Comparison of ENCODE assay signal across 13 cellular contexts in the genomic region with DNA sequence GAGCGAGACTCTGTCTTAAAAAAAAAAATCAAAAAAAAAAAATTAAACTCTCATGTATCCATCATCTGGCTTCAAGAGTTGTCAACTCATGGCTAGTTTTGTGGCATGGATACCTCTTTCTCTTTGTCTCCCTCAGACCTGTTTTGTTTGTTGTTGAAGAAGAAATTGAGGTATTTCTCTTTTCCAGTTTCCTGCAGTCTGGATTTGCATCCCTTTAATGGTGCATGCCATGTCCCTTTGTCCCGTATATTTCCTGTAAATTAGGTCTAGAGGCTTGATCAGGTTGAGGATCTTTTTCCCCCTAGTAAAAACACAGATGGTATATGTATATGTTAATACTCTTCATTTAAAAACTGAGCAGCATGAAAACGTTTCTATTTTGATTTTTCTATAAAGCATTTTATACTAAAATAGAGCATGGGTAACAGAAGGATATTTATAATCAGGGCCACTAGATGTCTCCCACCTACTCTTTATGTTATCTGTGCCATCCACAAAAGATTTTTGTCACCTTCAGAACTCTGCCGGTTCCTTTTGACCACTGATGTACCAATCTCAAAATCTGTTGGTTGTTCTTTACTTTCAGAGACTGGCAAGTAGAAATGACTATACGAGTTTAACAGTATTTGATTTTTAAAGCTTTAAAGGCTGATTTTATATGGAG.
DNase-seq lines count a peak whose midpoint lies in the region; ATAC-seq and TF ChIP-seq lines count a peak whose summit lies in the region.
"Had no signal": no experiment of that assay in that cellular context is flagged by ENCODE, and none has a peak within 500 bp of the region (broad histone marks: within the 10 kb centered on the region; RNA-seq: fewer than 3 reads in every experiment).

No MANE protein-coding gene starts in this region.

- no peak overlapping the region for H3K4me2 ChIP-seq in DND-41 (ENCODE audit: insufficient read depth, low read length)
- H3K4me2 ChIP-seq in IMR-90 (ENCODE audit: low read depth, low read length), result no peak overlapping the region

- BruUV-seq in IMR-90 (replicated peaks; lab: Mats Ljungman, UMichigan), result no TSS peak

- TF ChIP-seq POLR2A in IMR-90 (IDR thresholded peaks at IDR 0.05; ENCODE audit: low read depth, low read length), result no peak

- WGBS in IMR-90 (ENCODE audit: extremely low coverage in 2 of 2, insufficient read length in 1 of 2), 2 experiments, result no CpG with 5 or more reads among the region's 5 CpGs

- H3K9ac ChIP-seq in DND-41 (ENCODE audit: low read depth, low read length), result no peak overlapping the region
- H3K9ac ChIP-seq in IMR-90 (ENCODE audit: low read depth, low read length), result no peak overlapping the region

- in situ Hi-C loops in IMR-90 (cut with MboI; ENCODE audit: low sequenced_read_pairs), result no loop called here

- no peak overlapping the region for H3K23ac ChIP-seq in IMR-90 (ENCODE audit: low read depth, low read length)

- H3K14ac ChIP-seq in IMR-90 (replicated peaks; ENCODE audit: low read depth, low read length), result no peak overlapping the region

- CTCF ChIA-PET in IMR-90 (lab: Yijun Ruan, JAX), result interaction anchor here (0.6 kb wide), 1 partner anchor 10 kb away, joined by 7 read pairs; no protein-coding TSS in a partner anchor

- H3K27ac ChIP-seq in DND-41 (ENCODE audit: low read length), result no peak overlapping the region
- H3K27ac ChIP-seq in IMR-90 (ENCODE audit: insufficient read depth, low read length), result no peak overlapping the region
- no peak overlapping the region for H3K27ac ChIP-seq in WERI-Rb-1
- H3K27ac ChIP-seq: coronary artery, SK-N-MC had no signal

- H3K9me1 ChIP-seq in IMR-90 (ENCODE audit: insufficient read depth, low read length), result no peaks in the 10 kb centered on the region

- H3K9me3 ChIP-seq in DND-41 (ENCODE audit: insufficient read depth, low read length, severe bottlenecking), result no peaks in the 10 kb centered on the region
- no peaks in the 10 kb centered on the region for H3K9me3 ChIP-seq in IMR-90 (ENCODE audit: control insufficient read depth, insufficient read depth, low read length)
- H3K9me3 ChIP-seq in WERI-Rb-1 (ENCODE audit: severe bottlenecking), result no peaks in the 10 kb centered on the region
- H3K9me3 ChIP-seq in mucosa of descending colon, result no peaks in the 10 kb centered on the region

- H3K4me1 ChIP-seq in DND-41 (ENCODE audit: insufficient read depth, low read length) (no peaks in the 10 kb centered on the region), IMR-90 (ENCODE audit: control insufficient read depth, insufficient read depth, low read length) (no peaks in the 10 kb centered on the region), mucosa of descending colon (ENCODE audit: low read depth) (no peaks in the 10 kb centered on the region)

- no peak overlapping the region for H2BK5ac ChIP-seq in IMR-90 (ENCODE audit: low read depth, low read length, poor library complexity, severe bottlenecking)

- H3K36me3 ChIP-seq in DND-41 (ENCODE audit: insufficient read depth, low read length) (peaks cover 12% of the 10 kb centered on the region), IMR-90 (ENCODE audit: control insufficient read depth, insufficient read depth, low read length) (peaks cover 1% of the 10 kb centered on the region), WERI-Rb-1 (no peaks in the 10 kb centered on the region), mucosa of descending colon (ENCODE audit: low read depth) (no peaks in the 10 kb centered on the region)

- intact Hi-C loops in IMR-90 (cut with micrococcal nuclease), result no loop called here
- intact Hi-C loops in mucosa of descending colon (cut with DNase I, micrococcal nuclease), result no loop called here
- intact Hi-C loops in left cardiac atrium (cut with DNase I), result no loop called here

- H3K79me2 ChIP-seq in DND-41 (ENCODE audit: insufficient read depth, low read length), result no peaks in the 10 kb centered on the region

- H4K91ac ChIP-seq in IMR-90 (ENCODE audit: insufficient read depth, low read depth, low read length), result no peak overlapping the region

- dilution Hi-C loops in IMR-90 (cut with HindIII; ENCODE audit: low sequenced_read_pairs, unreplicated experiment), result no loop called here

- no peak overlapping the region for H3K4ac ChIP-seq in IMR-90 (ENCODE audit: low read depth, low read length)

- H2BK20ac ChIP-seq in IMR-90 (ENCODE audit: low read depth, low read length), result no peak overlapping the region

- H2BK120ac ChIP-seq in IMR-90 (ENCODE audit: low read depth, low read length), result no peak overlapping the region

- no peaks in the 10 kb centered on the region for H3K27me3 ChIP-seq in DND-41 (ENCODE audit: insufficient read depth, low read length, poor library complexity)
- no peaks in the 10 kb centered on the region for H3K27me3 ChIP-seq in IMR-90 (ENCODE audit: control insufficient read depth, insufficient read depth, low read length)
- H3K27me3 ChIP-seq in WERI-Rb-1 (ENCODE audit: insufficient read depth, low read depth, severe bottlenecking), result no peaks in the 10 kb centered on the region

- ATAC-seq in DND-41 (ENCODE audit: insufficient read depth, low read depth) (no peak), IMR-90 (ENCODE audit: low read depth) (no peak), SK-N-SH treated with all-trans-retinoic acid at 6 μM for 48 hours (peak; percentile 42; the same call in 1 of the 3 replicates), mucosa of descending colon (no peak), left cardiac atrium (no peak)
- ATAC-seq: right cardiac atrium; stimulated activated memory B cell treated with anti-CD40 and anti-IgM and Interleukin-4, amounts not matched to agents 10 μg/mL and 1 μg/mL and 100 μg/mL, for 72 hours had no signal

- no peak overlapping the region for H3K18ac ChIP-seq in IMR-90 (ENCODE audit: low read depth, low read length)

- peaks cover 9 to 12% of the 10 kb centered on the region in 2 experiments; a peak in 2 of 4 replicates for H3K79me1 ChIP-seq in IMR-90 (ENCODE audit: low read depth in 1 of 2, low read length in 2 of 2)

- H2AK9ac ChIP-seq in IMR-90 (replicated peaks; ENCODE audit: low read depth, low read length, poor library complexity), result no peak overlapping the region

- H4K8ac ChIP-seq in IMR-90 (ENCODE audit: low read depth in 2 of 2, low read length in 2 of 2), result no peak overlapping the region

- POLR2A ChIA-PET in IMR-90 (lab: Charles Lee; ENCODE audit: unreplicated experiment), result no interaction called here

- no peak overlapping the region for H3K56ac ChIP-seq in IMR-90 (ENCODE audit: extremely low read depth, insufficient read depth, low read length)

- no peaks in the 10 kb centered on the region for H4K20me1 ChIP-seq in DND-41 (ENCODE audit: insufficient read depth, low read length)
- no peaks in the 10 kb centered on the region; the same call in 1 of the 2 replicates for H4K20me1 ChIP-seq in IMR-90 (ENCODE audit: insufficient read depth, low read length)

- no peak overlapping the region for H2AK5ac ChIP-seq in IMR-90 (ENCODE audit: low read depth, low read length)

- no peak overlapping the region for H4K5ac ChIP-seq in IMR-90 (ENCODE audit: low read depth, low read length)

- no peak overlapping the region for H2BK15ac ChIP-seq in IMR-90 (ENCODE audit: low read depth, low read length)

- TF ChIP-seq RAD21 in IMR-90 (IDR thresholded peaks at IDR 0.05; ENCODE audit: low read length), result 0 out of 2 replicates have a peak, but pooled peaks have one; percentile 3

- H3K4me3 ChIP-seq in DND-41 (ENCODE audit: low read depth in 1 of 2, low read length in 2 of 2) (no peak overlapping the region), IMR-90 (ENCODE audit: insufficient read depth, low read depth, low read length) (no peak overlapping the region), WERI-Rb-1 (ENCODE audit: low read depth, low read length) (no peak overlapping the region), mucosa of descending colon (no peak overlapping the region)
- H3K4me3 ChIP-seq: coronary artery, SK-N-MC had no signal

- DNase-seq in DND-41, result no peak
- DNase-seq in IMR-90, result no peak
- DNase-seq in lung microvascular endothelial cell (ENCODE audit: low read depth in 2 of 2), result peak; percentile 8 to 37
- DNase-seq in WERI-Rb-1, result no peak
- DNase-seq in stimulated activated CD4-positive, alpha-beta T cell treated with anti-CD3 and anti-CD28 coated beads, Interleukin-4, amount 100 ng/mL, for 24 hours, result no peak
- no peak for DNase-seq in mucosa of descending colon
- DNase-seq in left cardiac atrium, result no peak
- DNase-seq: activated CD8-positive, alpha-beta memory T cell treated with anti-CD3 and anti-CD28 coated beads, Interleukin-2, amount 50 U/mL, for 4 hours; right cardiac atrium had no signal

- TF ChIP-seq CTCF in DND-41 (IDR thresholded peaks at IDR 0.05; ENCODE audit: borderline replicate concordance, extremely low read depth, low read length, poor library complexity, severe bottlenecking) (peak; percentile 30), IMR-90 (conservative IDR thresholded peaks at IDR 0.05; ENCODE audit: low read depth, low read length) (peak; percentile 24; the same call in 1 of the 2 replicates), WERI-Rb-1 (IDR thresholded peaks at IDR 0.05; ENCODE audit: low read depth, low read length) (no peak), mucosa of descending colon (IDR thresholded peaks at IDR 0.05) (no peak)

- H2AFZ ChIP-seq in DND-41 (ENCODE audit: low read depth, low read length) (no peak overlapping the region), IMR-90 (replicated peaks; ENCODE audit: low read length, poor library complexity) (no peak overlapping the region)

TF ChIP-seq in IMR-90, 13 proteins besides CTCF, POLR2A, EP300 and RAD21 (continues in another document):
- TF ChIP-seq, protein P1, sequence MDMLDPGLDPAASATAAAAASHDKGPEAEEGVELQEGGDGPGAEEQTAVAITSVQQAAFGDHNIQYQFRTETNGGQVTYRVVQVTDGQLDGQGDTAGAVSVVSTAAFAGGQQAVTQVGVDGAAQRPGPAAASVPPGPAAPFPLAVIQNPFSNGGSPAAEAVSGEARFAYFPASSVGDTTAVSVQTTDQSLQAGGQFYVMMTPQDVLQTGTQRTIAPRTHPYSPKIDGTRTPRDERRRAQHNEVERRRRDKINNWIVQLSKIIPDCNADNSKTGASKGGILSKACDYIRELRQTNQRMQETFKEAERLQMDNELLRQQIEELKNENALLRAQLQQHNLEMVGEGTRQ (IDR thresholded peaks at IDR 0.05; ENCODE audit: low read depth, low read length), result no peak
- no peak for TF ChIP-seq RFX5 (IDR thresholded peaks at IDR 0.05; ENCODE audit: low read depth, low read length)
- no peak for TF ChIP-seq NFE2L2 (IDR thresholded peaks at IDR 0.05; ENCODE audit: low read depth, low read length)

TF ChIP-seq in SK-N-SH treated with all-trans-retinoic acid at 6 μM for 48 hours, 23 proteins besides CTCF, POLR2A, EP300 and RAD21 (continues in another document):
- TF ChIP-seq ZFP3 (CRISPR knock-in tag; IDR thresholded peaks at IDR 0.05) (no peak), OSR1 (CRISPR knock-in tag; IDR thresholded peaks at IDR 0.05) (no peak)

Comparison
In these comparisons a context has a peak if more than half of its experiments do, and no peak if none do; other contexts are left out.
1. DNase-seq: peak in lung microvascular endothelial cell (2 of 2); none in DND-41 (single experiment), IMR-90 (single experiment), WERI-Rb-1 (single experiment), stimulated activated CD4-positive, alpha-beta T cell treated with anti-CD3 and anti-CD28 coated beads, Interleukin-4, amount 100 ng/mL, for 24 hours (single experiment), mucosa of descending colon (0 of 3) and left cardiac atrium (single experiment).
2. CTCF ChIP-seq: peak in DND-41 (single experiment) and IMR-90 (single experiment); none in WERI-Rb-1 (single experiment) and mucosa of descending colon (single experiment).